Comparison of ENCODE assay signal across 21 cellular contexts in the genomic region with DNA sequence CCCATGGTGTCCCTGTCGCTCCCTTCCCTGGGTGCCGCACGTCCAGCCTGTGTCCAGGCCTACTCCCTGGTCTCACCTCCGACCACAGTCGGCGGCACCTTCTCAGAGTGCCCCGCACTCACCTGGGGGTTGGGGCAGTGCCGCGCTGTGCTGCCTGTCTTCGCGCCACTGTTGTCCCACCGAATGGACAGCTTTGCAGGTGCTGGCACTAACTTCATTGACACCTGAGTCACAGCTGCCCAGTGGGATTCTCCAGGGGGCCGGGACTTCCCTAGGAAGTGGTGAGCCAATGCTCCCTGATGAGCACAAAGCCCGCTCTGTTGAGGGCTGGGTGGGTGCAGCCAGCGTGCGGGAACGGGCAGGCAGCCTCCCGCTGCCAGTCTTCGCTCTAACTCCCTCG. TPM values are rescaled to one million over a fixed set of nuclear protein-coding genes. Genes with fewer than 3 reads are reported as not detected.
"Had no signal": no experiment of that assay in that cellular context is flagged by ENCODE, and none has a peak within 500 bp of the region (broad histone marks: within the 10 kb centered on the region; RNA-seq: fewer than 3 reads in every experiment).

No MANE protein-coding gene starts in this region.

- H3K4me3 ChIP-seq: esophagus muscularis mucosa, ovary, sigmoid colon, spleen, stomach, thoracic aorta had no signal

- ATAC-seq: activated CD8-positive, alpha-beta T cell treated with anti-CD3 and anti-CD28 coated beads, Interleukin-2, amount 10 ng/mL, durations not matched to agents 7 days and 5 days had no signal

- H3K27ac ChIP-seq: esophagus muscularis mucosa, ovary, sigmoid colon, spleen, stomach, thoracic aorta had no signal

- FAIRE-seq: colon, endometrium had no signal

- H3K36me3 ChIP-seq: ovary had no signal

- DNase-seq: activated CD4-positive, alpha-beta T cell treated with anti-CD3 and anti-CD28 coated beads for 4 hours; activated CD8-positive, alpha-beta memory T cell treated with anti-CD3 and anti-CD28 coated beads, Interleukin-2, amount 50 U/mL, for 4 hours; activated CD8-positive, alpha-beta T cell treated with anti-CD3 and anti-CD28 coated beads, Interleukin-2, amount 10 ng/mL, durations not matched to agents 7 days and 5 days; activated gamma-delta T cell; activated T-cell treated with anti-CD3 and anti-CD28 coated beads, Interleukin-2, amount 50 U/mL, for 72 hours; amniotic stem cell; caudate nucleus; midbrain; ovary; sigmoid colon; spleen had no signal

- H3K27me3 ChIP-seq: ovary had no signal

- H3K9me3 ChIP-seq: esophagus muscularis mucosa, ovary, sigmoid colon, spleen, stomach, thoracic aorta had no signal

RNA-seq across cellular contexts. Expression of gene PRDM7, which starts 33.6 kb away (rescaled TPM):
- total RNA-seq: activated CD8-positive, alpha-beta T cell treated with anti-CD3 and anti-CD28 coated beads, Interleukin-2, amount 10 ng/mL, durations not matched to agents 7 days and 5 days; activated T-cell treated with anti-CD3 and anti-CD28 coated beads, Interleukin-2, amount 50 U/mL, for 72 hours; esophagus muscularis mucosa; fibroblast of villous mesenchyme; lower leg skin; myocyte; neural crest cell; ovary; sigmoid colon; spleen; stomach; thoracic aorta; urinary bladder had no signal
- polyA plus RNA-seq: ovary, sigmoid colon, spleen, stomach, urinary bladder had no signal
